7 cellular contexts compared by ENCODE assay signal in genomic region chr21:32613436-32614043, GRCh38. TPM values are rescaled to one million over a fixed set of nuclear protein-coding genes. Genes with fewer than 3 reads are reported as not detected.
DNase-seq lines count a peak whose midpoint lies in the region; ATAC-seq, FAIRE-seq and TF ChIP-seq lines count a peak whose summit lies in the region.

No MANE protein-coding gene starts in this region.

- FAIRE-seq in small intestine (lab: Jason Lieb, UNC) = no peak

- 0 out of 2 replicates have a peak, but pooled peaks cover 4% of the 10 kb centered on the region for H3K36me3 Mint-ChIP-seq in HFFc6 (ENCODE audit: low read depth)
- peaks cover 14% of the 10 kb centered on the region for H3K36me3 Mint-ChIP-seq in activated CD4-positive, alpha-beta memory T cell treated with anti-CD3 and anti-CD28 coated beads, Interleukin-2, amount 10 ng/mL, durations not matched to agents 7 days and 5 days (ENCODE audit: low read depth)
- no peaks in the 10 kb centered on the region for H3K36me3 Mint-ChIP-seq in stimulated activated memory B cell treated with anti-CD40 and anti-IgM and Interleukin-4, amounts not matched to agents 10 μg/mL and 1 μg/mL and 100 μg/mL, for 72 hours

- H3K27ac ChIP-seq in small intestine (ENCODE audit: low read depth in 1 of 2, low read length in 1 of 2) = no peak overlapping the region

- H3K9ac ChIP-seq in iPS-15b (ENCODE audit: low read depth, low read length) = no peak overlapping the region

- no peak for TF ChIP-seq CTCF in HFFc6 (IDR thresholded peaks at IDR 0.05)

- POLR2A ChIA-PET in activated CD4-positive, alpha-beta memory T cell treated with anti-CD3 and anti-CD28 coated beads, Interleukin-2, amount 10 ng/mL, durations not matched to agents 7 days and 5 days (lab: Charles Lee) = interaction anchor here (1.4 to 2.4 kb wide), 5 partner anchors 10 to 219 kb away, joined by 3 to 22 read pairs (median 5); partner anchors contain the start of genes PAXBP1 and SYNJ1

- peak overlapping the region; percentile 99 for H3K4me3 Mint-ChIP-seq in HFFc6
- H3K4me3 Mint-ChIP-seq in activated CD4-positive, alpha-beta memory T cell treated with anti-CD3 and anti-CD28 coated beads, Interleukin-2, amount 10 ng/mL, durations not matched to agents 7 days and 5 days = peak overlapping the region; percentile 93
- H3K4me3 Mint-ChIP-seq in stimulated activated memory B cell treated with anti-CD40 and anti-IgM and Interleukin-4, amounts not matched to agents 10 μg/mL and 1 μg/mL and 100 μg/mL, for 72 hours = peak overlapping the region; percentile 98

- peak overlapping the region; percentile 99 for H3K4me3 ChIP-seq in iPS-15b (ENCODE audit: low read depth, low read length)
- peak overlapping the region in 1 of 2 donors; percentile 71 for H3K4me3 ChIP-seq in small intestine (ENCODE audit: low read depth in 1 of 2, low read length in 2 of 2)

- H3K4me1 ChIP-seq in iPS-15b (ENCODE audit: control insufficient read depth, insufficient read depth, low read length) = no peaks in the 10 kb centered on the region
- H3K4me1 ChIP-seq in small intestine (ENCODE audit: control insufficient read depth in 2 of 2, insufficient read depth in 1 of 2, low read depth in 1 of 2, low read length in 1 of 2) = no peaks in the 10 kb centered on the region

- 73 to 76% (median 74%) methylated on average over 16 of the region's 16 CpGs for WGBS in small intestine, 3 donors

- H3K4me1 Mint-ChIP-seq in HFFc6 (ENCODE audit: low read depth) = peaks cover 7% of the 10 kb centered on the region; the same call in 1 of the 2 replicates
- peaks cover 27% of the 10 kb centered on the region for H3K4me1 Mint-ChIP-seq in activated CD4-positive, alpha-beta memory T cell treated with anti-CD3 and anti-CD28 coated beads, Interleukin-2, amount 10 ng/mL, durations not matched to agents 7 days and 5 days
- peaks cover 12% of the 10 kb centered on the region for H3K4me1 Mint-ChIP-seq in stimulated activated memory B cell treated with anti-CD40 and anti-IgM and Interleukin-4, amounts not matched to agents 10 μg/mL and 1 μg/mL and 100 μg/mL, for 72 hours

- H3K9me3 ChIP-seq in iPS-15b (ENCODE audit: control insufficient read depth, insufficient read depth, low read length) (no peaks in the 10 kb centered on the region), small intestine (ENCODE audit: control insufficient read depth, low read depth) (no peaks in the 10 kb centered on the region)

- no peak for ATAC-seq in stimulated activated memory B cell treated with anti-CD40 and anti-IgM and Interleukin-4, amounts not matched to agents 10 μg/mL and 1 μg/mL and 100 μg/mL, for 72 hours

- H3K36me3 ChIP-seq in iPS-15b (ENCODE audit: control insufficient read depth, insufficient read depth, low read length) = peaks cover 4% of the 10 kb centered on the region
- no peaks in the 10 kb centered on the region for H3K36me3 ChIP-seq in small intestine (ENCODE audit: control insufficient read depth in 2 of 2, insufficient read depth in 2 of 2, low read length in 2 of 2)

- no peaks in the 10 kb centered on the region for H3K9me3 Mint-ChIP-seq in HFFc6
- no peaks in the 10 kb centered on the region for H3K9me3 Mint-ChIP-seq in activated CD4-positive, alpha-beta memory T cell treated with anti-CD3 and anti-CD28 coated beads, Interleukin-2, amount 10 ng/mL, durations not matched to agents 7 days and 5 days
- no peaks in the 10 kb centered on the region for H3K9me3 Mint-ChIP-seq in stimulated activated memory B cell treated with anti-CD40 and anti-IgM and Interleukin-4, amounts not matched to agents 10 μg/mL and 1 μg/mL and 100 μg/mL, for 72 hours

- CTCF ChIA-PET in activated CD4-positive, alpha-beta memory T cell treated with anti-CD3 and anti-CD28 coated beads, Interleukin-2, amount 10 ng/mL, durations not matched to agents 7 days and 5 days (lab: Charles Lee) = interaction anchor here (2.6 to 3.0 kb wide), 2 partner anchors 12 to 221 kb away, joined by 6 to 24 read pairs; no protein-coding TSS in a partner anchor

- H3K27me3 Mint-ChIP-seq in HFFc6 (ENCODE audit: insufficient read depth) = peaks cover 9% of the 10 kb centered on the region
- peaks cover 6% of the 10 kb centered on the region for H3K27me3 Mint-ChIP-seq in activated CD4-positive, alpha-beta memory T cell treated with anti-CD3 and anti-CD28 coated beads, Interleukin-2, amount 10 ng/mL, durations not matched to agents 7 days and 5 days
- H3K27me3 Mint-ChIP-seq in stimulated activated memory B cell treated with anti-CD40 and anti-IgM and Interleukin-4, amounts not matched to agents 10 μg/mL and 1 μg/mL and 100 μg/mL, for 72 hours = no peaks in the 10 kb centered on the region

- peak overlapping the region; percentile 100; the same call in 1 of the 2 replicates for H3K27ac Mint-ChIP-seq in HFFc6
- H3K27ac Mint-ChIP-seq in activated CD4-positive, alpha-beta memory T cell treated with anti-CD3 and anti-CD28 coated beads, Interleukin-2, amount 10 ng/mL, durations not matched to agents 7 days and 5 days = no peak overlapping the region
- peak overlapping the region; percentile 87 for H3K27ac Mint-ChIP-seq in stimulated activated memory B cell treated with anti-CD40 and anti-IgM and Interleukin-4, amounts not matched to agents 10 μg/mL and 1 μg/mL and 100 μg/mL, for 72 hours

- no peak for DNase-seq in HFFc6
- DNase-seq in activated CD4-positive, alpha-beta memory T cell treated with anti-CD3 and anti-CD28 coated beads, Interleukin-2, amount 10 ng/mL, durations not matched to agents 7 days and 5 days = no peak
- no peak for DNase-seq in small intestine
- no peak for DNase-seq in anterior cingulate cortex (lab: John Stamatoyannopoulos, UW)
- DNase-seq in COLO668 (lab: John Stamatoyannopoulos, UW; ENCODE audit: unreplicated experiment) = no peak

- H3K27me3 ChIP-seq in iPS-15b (ENCODE audit: control insufficient read depth, insufficient read depth, low read length) (no peaks in the 10 kb centered on the region), small intestine (ENCODE audit: control insufficient read depth in 2 of 2, insufficient read depth in 2 of 2, low read length in 2 of 2) (no peaks in the 10 kb centered on the region)

RNA-seq across cellular contexts. Expression of gene CFAP298, which starts 1.4 kb away (rescaled TPM):
- total RNA-seq in HFFc6 (2021; fragmentation: NEBNext Ultra II Directional; extraction: Animal tissue kit (Norgen Biotek cat#: 25700)) = 10 to 100 TPM; 27.5 to 45.5 (median 33.1) TPM
- total RNA-seq in activated CD4-positive, alpha-beta memory T cell treated with anti-CD3 and anti-CD28 coated beads, Interleukin-2, amount 10 ng/mL, durations not matched to agents 7 days and 5 days = 10 to 100 TPM; 34.0 to 34.7 TPM
- 10 to 100 TPM; 29.5 to 42.3 (median 32.2) TPM for polyA plus RNA-seq in small intestine

RNA-seq across cellular contexts. Expression of gene TCP10L, which starts 28.2 kb away (rescaled TPM):
- under 1 TPM in 1 of 6 experiments, not detected in 5; 0.14 TPM for total RNA-seq in HFFc6 (2021; fragmentation: NEBNext Ultra II Directional; extraction: Animal tissue kit (Norgen Biotek cat#: 25700))
- total RNA-seq in activated CD4-positive, alpha-beta memory T cell treated with anti-CD3 and anti-CD28 coated beads, Interleukin-2, amount 10 ng/mL, durations not matched to agents 7 days and 5 days = under 1 TPM; 0.53 to 0.95 TPM
- under 1 TPM in 1 of 3 donors, not detected in 2; 0.36 TPM for polyA plus RNA-seq in small intestine
